In genomic region chr12:93443576-93443975, GRCh38 we compare ENCODE assay signal across 19 cellular contexts. TPM values are rescaled to one million over a fixed set of nuclear protein-coding genes. Genes with fewer than 3 reads are reported as not detected.
A peak's percentile ranks its signal among the peaks of the same experiment; 100 is the strongest.
DNase-seq lines count a peak whose midpoint lies in the region; ATAC-seq and TF ChIP-seq lines count a peak whose summit lies in the region.
"Had no signal": no experiment of that assay in that cellular context is flagged by ENCODE, and none has a peak within 500 bp of the region (broad histone marks: within the 10 kb centered on the region; RNA-seq: fewer than 3 reads in every experiment).

No MANE protein-coding gene starts in this region.

- ATAC-seq in Right ventricle myocardium inferior (no peak), heart left ventricle (no peak), GM18498 (IDR thresholded peaks at IDR 0.05; ENCODE audit: unreplicated experiment) (no peak), HG02870 (IDR thresholded peaks at IDR 0.05; ENCODE audit: unreplicated experiment) (no peak)
- ATAC-seq: activated CD4-positive, CD25-positive, alpha-beta regulatory T cell treated with anti-CD3 and anti-CD28 coated beads, Interleukin-2, amount 50 U/mL, for 24 hours had no signal

- DNase-seq in Right ventricle myocardium inferior (ENCODE audit: missing footprints) (peak; percentile 42), heart left ventricle (no peak), SKM-1 (lab: John Stamatoyannopoulos, UW; ENCODE audit: unreplicated experiment) (no peak)
- DNase-seq in stimulated activated CD4-positive, alpha-beta T cell treated with anti-CD3 and anti-CD28 coated beads, Interleukin-2, amount 100 ng/mL, for 48 hours = no peak
- DNase-seq: anterior cingulate cortex; hypothalamus; KG1; NCI-H1092 treated with DMSO at 0.1 percent for 48 hours; NCI-H524; retina; Right ventricle myocardium superior; stimulated activated naive CD4-positive, alpha-beta T cell; T-helper 2 cell; transverse colon had no signal

- H3K36me3 ChIP-seq in heart left ventricle (no peaks in the 10 kb centered on the region), OCI-LY3 (replicated peaks; ENCODE audit: low read depth, low read length) (no peaks in the 10 kb centered on the region), iPS-20b (ENCODE audit: insufficient read depth, low read depth, low read length) (no peaks in the 10 kb centered on the region)
- H3K36me3 ChIP-seq: transverse colon had no signal

- H4K20me1 ChIP-seq in OCI-LY3 (ENCODE audit: insufficient read depth, low read length) = peaks cover 24% of the 10 kb centered on the region

- no peak overlapping the region for H3K9ac ChIP-seq in OCI-LY3 (ENCODE audit: low read length)
- H3K9ac ChIP-seq in iPS-20b (ENCODE audit: low read depth, low read length) = peak overlapping the region; percentile 8; the same call in 1 of the 2 replicates

- H3K4me1 ChIP-seq in heart left ventricle (peaks cover 0 to 33% (median 24%) of the 10 kb centered on the region in 12 donors), OCI-LY3 (ENCODE audit: low read length) (peaks cover 42% of the 10 kb centered on the region), iPS-20b (ENCODE audit: insufficient read depth, low read length) (peaks cover 21% of the 10 kb centered on the region; the same call in 1 of the 2 replicates)

- intact Hi-C loops in Right ventricle myocardium inferior (cut with DNase I) = no loop called here
- intact Hi-C loops in heart left ventricle (cut with DNase I) = no loop called here

- H3K4me3 ChIP-seq in heart left ventricle (no peak overlapping the region), OCI-LY3 (ENCODE audit: low read length) (no peak overlapping the region), iPS-20b (ENCODE audit: low read length) (no peak overlapping the region)

- WGBS in heart left ventricle, 4 donors = 94 to 97% (median 94%) methylated on average over 4 of the region's 4 CpGs

- peaks cover 41% of the 10 kb centered on the region for H3K79me2 ChIP-seq in OCI-LY3 (ENCODE audit: low read length)

- no peak for TF ChIP-seq POLR2A in heart left ventricle (IDR thresholded peaks at IDR 0.05)

- TF ChIP-seq CTCF in heart left ventricle (IDR thresholded peaks at IDR 0.05) (no peak), OCI-LY3 (IDR thresholded peaks at IDR 0.05; ENCODE audit: low read depth, low read length) (no peak)

- no peak overlapping the region for H2AFZ ChIP-seq in OCI-LY3 (ENCODE audit: low read depth, low read length)

- H3K27ac ChIP-seq in heart left ventricle (no peak overlapping the region), OCI-LY3 (ENCODE audit: low read length) (no peak overlapping the region), iPS-20b (ENCODE audit: low read length) (no peak overlapping the region)

- H3K4me2 ChIP-seq in OCI-LY3 (ENCODE audit: low read length) = 0 out of 2 replicates have a peak overlapping the region, but pooled peaks have one; percentile 96

- no peaks in the 10 kb centered on the region for H3K9me3 ChIP-seq in heart left ventricle
- no peaks in the 10 kb centered on the region for H3K9me3 ChIP-seq in OCI-LY3 (ENCODE audit: insufficient read depth, low read length)
- no peaks in the 10 kb centered on the region for H3K9me3 ChIP-seq in iPS-20b (ENCODE audit: insufficient read depth, low read depth, low read length)
- H3K9me3 ChIP-seq: transverse colon had no signal

- H3K27me3 ChIP-seq in heart left ventricle = no peaks in the 10 kb centered on the region
- H3K27me3 ChIP-seq in OCI-LY3 (ENCODE audit: low read depth, low read length) = no peaks in the 10 kb centered on the region
- no peaks in the 10 kb centered on the region for H3K27me3 ChIP-seq in iPS-20b (ENCODE audit: insufficient read depth, low read length)
- H3K27me3 ChIP-seq: transverse colon had no signal

RNA-seq across cellular contexts. Expression of gene UBE2N, which starts 1.8 kb away (rescaled TPM):
- total RNA-seq in Right ventricle myocardium inferior (87.1 TPM), heart left ventricle (100 to 1,000 TPM in 2 of 9 donors, 10 to 100 TPM in 7; 53.6 to 107 (median 88.1) TPM)
- 10 to 100 TPM; 55.8 to 91.1 TPM for polyA plus RNA-seq in heart left ventricle

RNA-seq across cellular contexts. Expression of gene MRPL42, which starts 23.7 kb away (rescaled TPM):
- total RNA-seq in Right ventricle myocardium inferior = 41.5 TPM
- 10 to 100 TPM; 31.2 to 53.0 (median 46.7) TPM for total RNA-seq in heart left ventricle
- 10 to 100 TPM; 23.0 to 43.2 TPM for polyA plus RNA-seq in heart left ventricle
